In genomic region chr5:130290219-130290618, GRCh38 we compare ENCODE assay signal across 18 cellular contexts.
"Had no signal": no experiment of that assay in that cellular context is flagged by ENCODE, and none has a peak within 500 bp of the region (broad histone marks: within the 10 kb centered on the region; RNA-seq: fewer than 3 reads in every experiment).

No MANE protein-coding gene starts in this region.

- H3K27ac Mint-ChIP-seq: activated CD4-positive, alpha-beta T cell treated with anti-CD3 and anti-CD28 coated beads for 36 hours; activated naive CD8-positive, alpha-beta T cell treated with anti-CD3 and anti-CD28 coated beads, Interleukin-2, amount 10 ng/mL, durations not matched to agents 7 days and 5 days; activated T-helper 17 cell treated with anti-CD3 and anti-CD28 coated beads, Interleukin-2, amount 50 U/mL, for 72 hours; immature natural killer cell; naive thymus-derived CD8-positive, alpha-beta T cell; T-helper 2 cell treated with Interferon-gamma antibody and Interleukin-4, amounts not matched to agents 5 μg/mL and 100 μg/mL, for 36 hours; WTC11 had no signal

- H3K9me3 ChIP-seq: neutrophil, tibial artery had no signal

- H3K4me1 Mint-ChIP-seq: activated CD4-positive, alpha-beta T cell treated with anti-CD3 and anti-CD28 coated beads for 36 hours; activated naive CD8-positive, alpha-beta T cell treated with anti-CD3 and anti-CD28 coated beads, Interleukin-2, amount 10 ng/mL, durations not matched to agents 7 days and 5 days; activated T-helper 17 cell treated with anti-CD3 and anti-CD28 coated beads, Interleukin-2, amount 50 U/mL, for 72 hours; immature natural killer cell; naive thymus-derived CD8-positive, alpha-beta T cell had no signal

- H3K4me3 Mint-ChIP-seq: activated CD4-positive, alpha-beta T cell treated with anti-CD3 and anti-CD28 coated beads for 36 hours; activated naive CD8-positive, alpha-beta T cell treated with anti-CD3 and anti-CD28 coated beads, Interleukin-2, amount 10 ng/mL, durations not matched to agents 7 days and 5 days; activated T-helper 17 cell treated with anti-CD3 and anti-CD28 coated beads, Interleukin-2, amount 50 U/mL, for 72 hours; immature natural killer cell; naive thymus-derived CD8-positive, alpha-beta T cell; T-helper 2 cell treated with Interferon-gamma antibody and Interleukin-4, amounts not matched to agents 5 μg/mL and 100 μg/mL, for 36 hours; WTC11 had no signal

- ATAC-seq: activated CD4-positive, alpha-beta T cell treated with anti-CD3 and anti-CD28 coated beads for 36 hours; activated T-helper 17 cell treated with anti-CD3 and anti-CD28 coated beads, Interleukin-2, amount 50 U/mL, for 72 hours; naive thymus-derived CD8-positive, alpha-beta T cell; sciatic nerve; stimulated activated naive CD8-positive, alpha-beta T cell treated with anti-CD3 and anti-CD28 coated beads, Interleukin-15, Interleukin-2, amounts not matched to agents 100 U/mL and 50 U/mL, for 24 hours; WTC11 had no signal

- H3K27me3 ChIP-seq: brain microvascular endothelial cell, neutrophil, tibial artery had no signal

- FAIRE-seq: endometrium had no signal

- H3K4me3 ChIP-seq: tibial artery had no signal

- H3K27ac ChIP-seq: brain microvascular endothelial cell, neutrophil had no signal

- H3K27me3 Mint-ChIP-seq: activated naive CD8-positive, alpha-beta T cell treated with anti-CD3 and anti-CD28 coated beads, Interleukin-2, amount 10 ng/mL, durations not matched to agents 7 days and 5 days had no signal

- H3K9me3 Mint-ChIP-seq: activated naive CD8-positive, alpha-beta T cell treated with anti-CD3 and anti-CD28 coated beads, Interleukin-2, amount 10 ng/mL, durations not matched to agents 7 days and 5 days; activated T-helper 17 cell treated with anti-CD3 and anti-CD28 coated beads, Interleukin-2, amount 50 U/mL, for 72 hours; T-helper 2 cell treated with Interferon-gamma antibody and Interleukin-4, amounts not matched to agents 5 μg/mL and 100 μg/mL, for 36 hours had no signal

- DNase-seq: activated CD4-positive, alpha-beta T cell treated with anti-CD3 and anti-CD28 coated beads for 36 hours; activated CD4-positive, alpha-beta T cell treated with anti-CD3 and anti-CD28 coated beads, Interleukin-2, amount 50 U/mL, for 48 hours; activated naive CD4-positive, alpha-beta T cell treated with Interleukin-2 at 50 U/mL for 16 hours; activated naive CD8-positive, alpha-beta T cell treated with anti-CD3 and anti-CD28 coated beads, Interleukin-2, amount 10 ng/mL, durations not matched to agents 7 days and 5 days; activated T-cell treated with anti-CD3 and anti-CD28 coated beads for 4 hours; brain microvascular endothelial cell; cortex of kidney; immature natural killer cell; naive thymus-derived CD8-positive, alpha-beta T cell; stimulated activated naive CD8-positive, alpha-beta T cell treated with anti-CD3 and anti-CD28 coated beads, Interleukin-15, Interleukin-2, amounts not matched to agents 100 U/mL and 50 U/mL, for 24 hours; substantia nigra; tibial artery had no signal

- H3K36me3 Mint-ChIP-seq: activated naive CD8-positive, alpha-beta T cell treated with anti-CD3 and anti-CD28 coated beads, Interleukin-2, amount 10 ng/mL, durations not matched to agents 7 days and 5 days; immature natural killer cell; naive thymus-derived CD8-positive, alpha-beta T cell; WTC11 had no signal

- H3K36me3 ChIP-seq: brain microvascular endothelial cell, neutrophil, tibial artery had no signal
